9 cellular contexts compared by ENCODE assay signal in the genomic region with DNA sequence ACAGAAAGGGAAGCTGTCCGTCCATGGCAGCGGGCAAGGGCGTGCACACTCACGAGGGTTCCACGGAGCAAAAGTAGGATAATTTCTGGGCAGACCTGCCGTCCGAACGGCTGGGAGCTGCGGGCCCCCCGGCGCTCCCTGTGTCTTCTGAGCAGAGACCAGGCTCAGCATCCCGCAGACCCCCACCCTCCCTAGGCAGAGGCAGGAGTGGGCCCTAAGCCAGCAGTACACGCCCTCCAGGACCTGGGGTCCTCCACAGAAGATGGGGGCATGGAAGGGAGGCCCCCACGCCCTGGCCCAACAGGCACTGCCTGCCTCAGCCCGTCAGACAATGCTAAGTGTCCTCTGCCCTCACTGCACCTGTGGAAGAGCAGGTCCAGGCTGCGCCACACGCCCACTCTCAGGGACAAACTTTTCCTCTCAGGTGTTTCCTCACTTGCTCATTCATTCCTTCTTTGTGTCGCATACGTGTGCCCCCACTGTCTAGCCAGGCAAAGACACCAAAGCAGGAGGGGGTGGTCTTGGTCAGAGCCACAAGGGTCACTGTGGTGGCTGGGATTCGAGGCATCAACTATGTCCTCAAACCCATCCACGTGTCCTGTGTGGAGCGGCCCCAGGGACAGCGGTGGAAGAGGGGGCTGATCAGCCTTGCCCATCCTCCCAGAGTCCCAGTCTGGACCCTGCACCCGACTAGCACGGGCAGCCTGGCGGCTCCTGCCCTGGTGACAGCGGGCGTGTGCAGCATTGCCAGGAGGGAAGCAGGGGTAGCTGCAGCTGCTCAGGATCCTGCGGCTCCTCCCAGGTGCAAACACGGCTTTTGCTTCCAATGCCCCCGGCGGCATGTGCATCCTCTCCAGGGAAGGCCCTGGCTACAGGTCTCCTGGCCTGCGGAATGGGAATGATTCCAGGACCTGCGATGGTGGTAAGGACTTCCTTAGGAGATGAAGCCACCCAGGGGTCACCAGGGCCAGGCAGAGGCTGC. TPM values are rescaled to one million over a fixed set of nuclear protein-coding genes. Genes with fewer than 3 reads are reported as not detected.
DNase-seq lines count a peak whose midpoint lies in the region; ATAC-seq, FAIRE-seq and TF ChIP-seq lines count a peak whose summit lies in the region.
"Had no signal": no experiment of that assay in that cellular context is flagged by ENCODE, and none has a peak within 500 bp of the region (broad histone marks: within the 10 kb centered on the region; RNA-seq: fewer than 3 reads in every experiment).

No MANE protein-coding gene starts in this region.

- CTCF ChIA-PET in CD4-positive, alpha-beta memory T cell (lab: Charles Lee; ENCODE audit: partially characterized antibody), result no interaction called here
- CTCF ChIA-PET in endothelial cell of umbilical vein (lab: Charles Lee), result no interaction called here

- H2AFZ ChIP-seq in endothelial cell of umbilical vein (ENCODE audit: low read depth, low read length) (no peak overlapping the region), osteoblast (ENCODE audit: low read length) (peak overlapping the region; percentile 66)

- H4K20me1 ChIP-seq in endothelial cell of umbilical vein (replicated peaks; ENCODE audit: control insufficient read depth, extremely low read depth, insufficient read depth, low read length), result no peaks in the 10 kb centered on the region
- H4K20me1 ChIP-seq in osteoblast (ENCODE audit: insufficient read depth, low read length), result peaks cover 14% of the 10 kb centered on the region

- H3K9ac ChIP-seq in endothelial cell of umbilical vein (replicated peaks; ENCODE audit: extremely low read depth, insufficient read depth, low read length), result no peak overlapping the region

- no peak; the same call in 2 of the 3 replicates for ATAC-seq in RWPE2 (ENCODE audit: low read depth)
- ATAC-seq in GM19395 (IDR thresholded peaks at IDR 0.05; ENCODE audit: unreplicated experiment), result no peak
- ATAC-seq in GM18519 (IDR thresholded peaks at IDR 0.05; ENCODE audit: low FRiP score, unreplicated experiment), result no peak

- intact Hi-C loops in CD4-positive, alpha-beta memory T cell (cut with micrococcal nuclease), result no loop called here
- intact Hi-C loops in endothelial cell of umbilical vein (cut with micrococcal nuclease), result no loop called here

- no peaks in the 10 kb centered on the region for H3K9me1 ChIP-seq in endothelial cell of umbilical vein (replicated peaks; ENCODE audit: control insufficient read depth, extremely low read depth, insufficient read depth, low read length)

- H3K4me3 Mint-ChIP-seq in CD4-positive, alpha-beta memory T cell, result peak overlapping the region in 6 of 8 donors; percentile 34 to 88 (median 68)

- peaks cover 15% of the 10 kb centered on the region for H3K4me1 ChIP-seq in CD4-positive, alpha-beta memory T cell (ENCODE audit: insufficient read depth, low read length)
- peaks cover 16% of the 10 kb centered on the region for H3K4me1 ChIP-seq in RWPE2 (ENCODE audit: insufficient read depth, poor library complexity, severe bottlenecking)
- no peaks in the 10 kb centered on the region for H3K4me1 ChIP-seq in endothelial cell of umbilical vein (ENCODE audit: control insufficient read depth, extremely low read depth, insufficient read depth, low read length)
- peaks cover 25% of the 10 kb centered on the region for H3K4me1 ChIP-seq in osteoblast (ENCODE audit: insufficient read depth, low read length)

- H3K27ac Mint-ChIP-seq in CD4-positive, alpha-beta memory T cell, result peak overlapping the region in 2 of 7 donors; percentile 27 to 29

- H3K27me3 ChIP-seq in CD4-positive, alpha-beta memory T cell (ENCODE audit: insufficient read depth, low read length), result peaks cover 8% of the 10 kb centered on the region
- no peaks in the 10 kb centered on the region for H3K27me3 ChIP-seq in RWPE2 (ENCODE audit: insufficient read depth, poor library complexity, severe bottlenecking)
- peaks cover 7 to 15% of the 10 kb centered on the region in 2 experiments for H3K27me3 ChIP-seq in endothelial cell of umbilical vein (ENCODE audit: control insufficient read depth in 2 of 2, insufficient read depth in 2 of 2, low read length in 2 of 2)
- H3K27me3 ChIP-seq in osteoblast (ENCODE audit: insufficient read depth, low read length), result no peaks in the 10 kb centered on the region

- no peaks in the 10 kb centered on the region for H3K36me3 Mint-ChIP-seq in CD4-positive, alpha-beta memory T cell

- peaks cover 0 to 9% (median 2%) of the 10 kb centered on the region in 8 donors for H3K9me3 Mint-ChIP-seq in CD4-positive, alpha-beta memory T cell

- dilution Hi-C loops in endothelial cell of umbilical vein (cut with MboI; ENCODE audit: extremely low pct_ligation_motif_present, low sequenced_read_pairs), result no loop called here

- BruUV-seq in endothelial cell of umbilical vein (replicated peaks; lab: Mats Ljungman, UMichigan), result TSS peak; percentile 72

- no peaks in the 10 kb centered on the region for H3K79me2 ChIP-seq in endothelial cell of umbilical vein (ENCODE audit: control insufficient read depth, insufficient read depth, low read length)
- H3K79me2 ChIP-seq in osteoblast (ENCODE audit: insufficient read depth, low read length), result peaks cover 18% of the 10 kb centered on the region

- H3K36me3 ChIP-seq in CD4-positive, alpha-beta memory T cell (ENCODE audit: insufficient read depth, low read length), result no peaks in the 10 kb centered on the region
- H3K36me3 ChIP-seq in RWPE2 (ENCODE audit: low read depth) (no peaks in the 10 kb centered on the region), endothelial cell of umbilical vein (ENCODE audit: control insufficient read depth in 2 of 2, extremely low read depth in 1 of 2, insufficient read depth in 2 of 2, low read length in 2 of 2) (no peaks in the 10 kb centered on the region), osteoblast (ENCODE audit: insufficient read depth, low read length) (no peaks in the 10 kb centered on the region)

- DNase-seq in CD4-positive, alpha-beta memory T cell, result no peak
- DNase-seq in RWPE2 (ENCODE audit: low spot score) (peak; percentile 67), endothelial cell of umbilical vein (ENCODE audit: low read depth, low spot score) (no peak), osteoblast (ENCODE audit: insufficient read length, low spot score, missing footprints) (peak; percentile 81), NAMALWA (ENCODE audit: low spot score) (no peak), anterior cingulate cortex (lab: John Stamatoyannopoulos, UW) (no peak)

- no peak overlapping the region for H3K27ac ChIP-seq in CD4-positive, alpha-beta memory T cell (ENCODE audit: low read depth, low read length)
- H3K27ac ChIP-seq in RWPE2 (ENCODE audit: poor library complexity, severe bottlenecking) (peak overlapping the region; percentile 96), endothelial cell of umbilical vein (ENCODE audit: insufficient read depth, low read depth, low read length) (no peak overlapping the region), osteoblast (ENCODE audit: low read depth, low read length) (peak overlapping the region; percentile 85)

- POLR2A ChIA-PET in CD4-positive, alpha-beta memory T cell (lab: Charles Lee; ENCODE audit: partially characterized antibody), result no interaction called here
- POLR2A ChIA-PET in endothelial cell of umbilical vein (lab: Charles Lee), result no interaction called here

- H3K9me3 ChIP-seq in CD4-positive, alpha-beta memory T cell (ENCODE audit: control insufficient read depth in 1 of 2, low read length in 2 of 2), result no peaks in the 10 kb centered on the region
- no peaks in the 10 kb centered on the region for H3K9me3 ChIP-seq in RWPE2 (ENCODE audit: severe bottlenecking)
- no peaks in the 10 kb centered on the region for H3K9me3 ChIP-seq in endothelial cell of umbilical vein (replicated peaks; ENCODE audit: control insufficient read depth, insufficient read depth, low read length)
- H3K9me3 ChIP-seq in osteoblast (ENCODE audit: low read depth, low read length), result no peaks in the 10 kb centered on the region

- H3K4me2 ChIP-seq in endothelial cell of umbilical vein (ENCODE audit: insufficient read depth, low read length) (no peak overlapping the region), osteoblast (ENCODE audit: insufficient read depth, low read length) (peak overlapping the region; percentile 86)

- no peak for TF ChIP-seq CTCF in RWPE2 (IDR thresholded peaks at IDR 0.05; ENCODE audit: poor library complexity, severe bottlenecking)
- no peak for TF ChIP-seq CTCF in endothelial cell of umbilical vein (IDR thresholded peaks at IDR 0.05; ENCODE audit: extremely low read depth in 1 of 2, insufficient read depth in 1 of 2, low read depth in 1 of 2, low read length in 2 of 2)
- no peak for TF ChIP-seq CTCF in osteoblast (IDR thresholded peaks at IDR 0.05; ENCODE audit: extremely low read depth, low read depth, low read length)

- H3K4me3 ChIP-seq in CD4-positive, alpha-beta memory T cell (ENCODE audit: low read length in 2 of 2), result no peak overlapping the region
- no peak overlapping the region for H3K4me3 ChIP-seq in RWPE2 (ENCODE audit: severe bottlenecking)
- H3K4me3 ChIP-seq in endothelial cell of umbilical vein (replicated peaks in 1 of 3; ENCODE audit: insufficient read depth in 1 of 3, low read depth in 1 of 3, low read length in 3 of 3), result no peak overlapping the region
- no peak overlapping the region for H3K4me3 ChIP-seq in osteoblast (ENCODE audit: insufficient read depth, low read length)

- peaks cover 2 to 14% (median 8%) of the 10 kb centered on the region in 4 donors for H3K4me1 Mint-ChIP-seq in CD4-positive, alpha-beta memory T cell

- no peak for FAIRE-seq in endothelial cell of umbilical vein (lab: Jason Lieb, UNC)
- FAIRE-seq: G401.6 had no signal

- no peak for TF ChIP-seq POLR2A in endothelial cell of umbilical vein (IDR thresholded peaks at IDR 0.05; ENCODE audit: low read depth, low read length)

- H3K27me3 Mint-ChIP-seq in CD4-positive, alpha-beta memory T cell, result peaks cover 12 to 18% of the 10 kb centered on the region in 2 donors

TF ChIP-seq in endothelial cell of umbilical vein, 7 proteins besides CTCF, POLR2A, EP300 and RAD21 (continues in another document):
- TF ChIP-seq FOS (IDR thresholded peaks at IDR 0.05; ENCODE audit: borderline replicate concordance, insufficient read depth, low read length), result no peak
- no peak for TF ChIP-seq EZH2 (IDR thresholded peaks at IDR 0.05; ENCODE audit: borderline replicate concordance, low read depth, low read length, severe bottlenecking)

RNA-seq across cellular contexts. Expression of gene GPC1, which starts 2.4 kb away (rescaled TPM):
- total RNA-seq in CD4-positive, alpha-beta memory T cell, result 1 to 10 TPM; 1.1 to 1.2 TPM
- under 1 TPM; 0.14 to 0.65 TPM for polyA plus RNA-seq in CD4-positive, alpha-beta memory T cell
- total RNA-seq in endothelial cell of umbilical vein (23.9 and 31.1 TPM in 2 replicates), osteoblast (44.8 and 54.3 TPM in 2 replicates)
- polyA plus RNA-seq in endothelial cell of umbilical vein, result 9.6 and 10.4 TPM in 2 replicates
- polyA plus RNA-seq in endothelial cell of umbilical vein (2011; cell fraction: cytosol; rRNA removed), result 7.1 and 9.7 TPM in 2 replicates
- polyA plus RNA-seq in endothelial cell of umbilical vein (2011; cell fraction: nucleus; rRNA removed), result 8.2 and 9.6 TPM in 2 replicates
- polyA plus RNA-seq in endothelial cell of umbilical vein (2012), result 12.5 and 15.5 TPM in 2 replicates
- polyA minus RNA-seq in endothelial cell of umbilical vein, result 5.2 and 6.3 TPM in 2 replicates
- 49.9 TPM for polyA minus RNA-seq in endothelial cell of umbilical vein (2011; cell fraction: cytosol; rRNA and poly(A)+ RNA removed)
- polyA minus RNA-seq in endothelial cell of umbilical vein (2011; cell fraction: nucleus; rRNA and poly(A)+ RNA removed), result 3.1 and 5.9 TPM in 2 replicates

Comparison
In these comparisons a context has a peak if more than half of its experiments do, and no peak if none do; other contexts are left out.
1. DNase-seq: peak in RWPE2 (single experiment) and osteoblast (single experiment); none in CD4-positive, alpha-beta memory T cell (0 of 5), endothelial cell of umbilical vein (single experiment), NAMALWA (single experiment) and anterior cingulate cortex (0 of 58).
2. H3K27ac ChIP-seq: peak in RWPE2 (single experiment) and osteoblast (single experiment); none in CD4-positive, alpha-beta memory T cell (single experiment) and endothelial cell of umbilical vein (single experiment).
3. RNA of gene GPC1, which starts 2.4 kb away (total RNA-seq): 44.8 to 54.3 TPM in osteoblast and 23.9 to 31.1 TPM in endothelial cell of umbilical vein; 1.1 to 1.2 TPM in CD4-positive, alpha-beta memory T cell; every median in the first group is over 10 times any median in the second.